Comparison of ENCODE assay signal across 23 cellular contexts in genomic region chr18:45761512-45762114, GRCh38. TPM values are rescaled to one million over a fixed set of nuclear protein-coding genes. Genes with fewer than 3 reads are reported as not detected.
A peak's percentile ranks its signal among the peaks of the same experiment; 100 is the strongest.
DNase-seq lines count a peak whose midpoint lies in the region; ATAC-seq and TF ChIP-seq lines count a peak whose summit lies in the region.
"Had no signal": no experiment of that assay in that cellular context is flagged by ENCODE, and none has a peak within 500 bp of the region (broad histone marks: within the 10 kb centered on the region; RNA-seq: fewer than 3 reads in every experiment).

No MANE protein-coding gene starts in this region.

- intact Hi-C loops in activated naive CD4-positive, alpha-beta T cell treated with anti-CD3 and anti-CD28 coated beads for 36 hours (cut with micrococcal nuclease) = no loop called here

- no peaks in the 10 kb centered on the region for H3K27me3 ChIP-seq in HL-60 (ENCODE audit: insufficient read depth, poor library complexity, severe bottlenecking)
- H3K27me3 ChIP-seq: stomach, transverse colon had no signal

- H3K4me1 Mint-ChIP-seq in memory B cell = peaks cover 7% of the 10 kb centered on the region
- H3K4me1 Mint-ChIP-seq in activated naive CD4-positive, alpha-beta T cell treated with anti-CD3 and anti-CD28 coated beads for 36 hours (ENCODE audit: low read depth) = no peaks in the 10 kb centered on the region
- H3K4me1 Mint-ChIP-seq: activated CD4-positive, alpha-beta memory T cell treated with anti-CD3 and anti-CD28 coated beads, Interleukin-2, amount 10 ng/mL, durations not matched to agents 7 days and 5 days; brain had no signal

- H3K4me3 ChIP-seq in HL-60 (replicated peaks; ENCODE audit: insufficient read depth, low read length) = no peak overlapping the region
- no peak overlapping the region for H3K4me3 ChIP-seq in NB4 (ENCODE audit: low read depth, low read length)
- H3K4me3 ChIP-seq: GM23248, lung, stomach, transverse colon had no signal

- no peak for TF ChIP-seq POLR2A in NB4 (IDR thresholded peaks at IDR 0.05; ENCODE audit: extremely low read depth, insufficient read length)

- no peaks in the 10 kb centered on the region for H3K36me3 Mint-ChIP-seq in memory B cell
- H3K36me3 Mint-ChIP-seq in activated naive CD4-positive, alpha-beta T cell treated with anti-CD3 and anti-CD28 coated beads for 36 hours (ENCODE audit: low read depth) = no peaks in the 10 kb centered on the region
- H3K36me3 Mint-ChIP-seq: brain; CD4-positive, alpha-beta memory T cell had no signal

- H3K9me3 Mint-ChIP-seq in memory B cell = no peaks in the 10 kb centered on the region
- H3K9me3 Mint-ChIP-seq in activated naive CD4-positive, alpha-beta T cell treated with anti-CD3 and anti-CD28 coated beads for 36 hours = no peaks in the 10 kb centered on the region
- H3K9me3 Mint-ChIP-seq: activated CD4-positive, alpha-beta memory T cell treated with anti-CD3 and anti-CD28 coated beads, Interleukin-2, amount 10 ng/mL, durations not matched to agents 7 days and 5 days; CD4-positive, alpha-beta memory T cell had no signal

- no peak overlapping the region for H3K4me3 Mint-ChIP-seq in memory B cell
- H3K4me3 Mint-ChIP-seq in activated naive CD4-positive, alpha-beta T cell treated with anti-CD3 and anti-CD28 coated beads for 36 hours = no peak overlapping the region
- H3K4me3 Mint-ChIP-seq: activated CD4-positive, alpha-beta memory T cell treated with anti-CD3 and anti-CD28 coated beads, Interleukin-2, amount 10 ng/mL, durations not matched to agents 7 days and 5 days; brain; CD4-positive, alpha-beta memory T cell had no signal

- H3K27ac ChIP-seq in HL-60 (replicated peaks) = no peak overlapping the region
- H3K27ac ChIP-seq: GM23248, stomach, transverse colon had no signal

- no peak for TF ChIP-seq CTCF in HL-60 (IDR thresholded peaks at IDR 0.05; ENCODE audit: insufficient read depth, low read length)
- TF ChIP-seq CTCF in NB4 (IDR thresholded peaks at IDR 0.05; ENCODE audit: low read depth, low read length) = no peak

- CTCF ChIA-PET in activated naive CD4-positive, alpha-beta T cell treated with anti-CD3 and anti-CD28 coated beads for 36 hours (lab: Charles Lee) = no interaction called here

- peaks cover 11% of the 10 kb centered on the region for H3K27me3 Mint-ChIP-seq in memory B cell
- H3K27me3 Mint-ChIP-seq in activated naive CD4-positive, alpha-beta T cell treated with anti-CD3 and anti-CD28 coated beads for 36 hours (ENCODE audit: low read depth) = peaks cover 9% of the 10 kb centered on the region

- peak; percentile 29 for ATAC-seq in memory B cell (ENCODE audit: low read depth)
- no peak for ATAC-seq in GM21825 (IDR thresholded peaks at IDR 0.05; ENCODE audit: unreplicated experiment)
- no peak for ATAC-seq in HG03520 (IDR thresholded peaks at IDR 0.05; ENCODE audit: unreplicated experiment)
- ATAC-seq: activated CD4-positive, CD25-positive, alpha-beta regulatory T cell treated with anti-CD3 and anti-CD28 coated beads, Interleukin-2, amount 50 U/mL, for 24 hours; right cardiac atrium had no signal

- no peak overlapping the region for H3K27ac Mint-ChIP-seq in memory B cell
- no peak overlapping the region for H3K27ac Mint-ChIP-seq in activated naive CD4-positive, alpha-beta T cell treated with anti-CD3 and anti-CD28 coated beads for 36 hours
- H3K27ac Mint-ChIP-seq: activated CD4-positive, alpha-beta memory T cell treated with anti-CD3 and anti-CD28 coated beads, Interleukin-2, amount 10 ng/mL, durations not matched to agents 7 days and 5 days; brain; CD4-positive, alpha-beta memory T cell had no signal

- DNase-seq in HL-60 (ENCODE audit: low read depth in 1 of 2, low spot score in 1 of 2) = peak; percentile 11 to 68
- peak; percentile 59 for DNase-seq in NB4 (ENCODE audit: low read depth)
- DNase-seq in UCSD-AML1 (lab: John Stamatoyannopoulos, UW; ENCODE audit: unreplicated experiment) = peak; percentile 31
- DNase-seq in memory B cell (ENCODE audit: low spot score in 2 of 2) = no peak
- no peak for DNase-seq in DMS114 treated with DMSO at 0.1 percent for 48 hours (lab: John Stamatoyannopoulos, UW; ENCODE audit: unreplicated experiment)
- DNase-seq in activated naive CD4-positive, alpha-beta T cell treated with anti-CD3 and anti-CD28 coated beads for 36 hours = no peak
- DNase-seq: activated CD4-positive, alpha-beta memory T cell treated with anti-CD3 and anti-CD28 coated beads, Interleukin-2, amount 10 ng/mL, durations not matched to agents 7 days and 5 days; activated effector memory CD4-positive, alpha-beta T cell treated with anti-CD3 and anti-CD28 coated beads, Interleukin-2, amount 50 U/mL, for 16 hours; CD4-positive, alpha-beta memory T cell; DMS79; GM23248; NCI-H1694 treated with DMSO at 0.1 percent for 48 hours; NCI-H774; right cardiac atrium; stomach; transverse colon had no signal

RNA-seq across cellular contexts. Expression of gene SLC14A1, which starts 37.6 kb away (rescaled TPM):
- under 1 TPM; 0.26 to 0.74 TPM for total RNA-seq in activated naive CD4-positive, alpha-beta T cell treated with anti-CD3 and anti-CD28 coated beads for 36 hours
- total RNA-seq: MCF 10A, SK-MEL-5 had no signal

Comparison
In these comparisons a context has a peak if more than half of its experiments do, and no peak if none do; other contexts are left out.
1. DNase-seq: peak in HL-60 (2 of 2), NB4 (single experiment) and UCSD-AML1 (single experiment); none in memory B cell (0 of 2), DMS114 treated with DMSO at 0.1 percent for 48 hours (single experiment) and activated naive CD4-positive, alpha-beta T cell treated with anti-CD3 and anti-CD28 coated beads for 36 hours (single experiment).